Comparison of ENCODE assay signal across 8 cellular contexts in genomic region chr2:42171396-42171971, GRCh38. TPM values are rescaled to one million over a fixed set of nuclear protein-coding genes. Genes with fewer than 3 reads are reported as not detected.
A peak's percentile ranks its signal among the peaks of the same experiment; 100 is the strongest.
DNase-seq lines count a peak whose midpoint lies in the region; ATAC-seq, FAIRE-seq and TF ChIP-seq lines count a peak whose summit lies in the region.

No MANE protein-coding gene starts in this region.

- BruUV-seq in PC-3 (replicated peaks; lab: Mats Ljungman, UMichigan) = no TSS peak

- H3K27ac ChIP-seq in PC-3 (ENCODE audit: low read length) (no peak overlapping the region), gastroesophageal sphincter (peak overlapping the region in 2 of 4 donors; percentile 88 to 93)

- no peak for TF ChIP-seq EP300 in gastroesophageal sphincter (IDR thresholded peaks at IDR 0.05)

- intact Hi-C loops in PC-3 (cut with micrococcal nuclease) = no loop called here

- TF ChIP-seq POLR2A in gastroesophageal sphincter (IDR thresholded peaks at IDR 0.05) = no peak

- ATAC-seq in GM19467 (IDR thresholded peaks at IDR 0.05; ENCODE audit: unreplicated experiment) = peak; percentile 32
- no peak for ATAC-seq in PC-3
- ATAC-seq in HG03045 (IDR thresholded peaks at IDR 0.05; ENCODE audit: unreplicated experiment) = no peak
- ATAC-seq in gastroesophageal sphincter = no peak

- H3K4me1 ChIP-seq in BE2C (peaks cover 4% of the 10 kb centered on the region), PC-3 (ENCODE audit: insufficient read depth, low read length) (peaks cover 26% of the 10 kb centered on the region), gastroesophageal sphincter (peaks cover 3 to 44% (median 6%) of the 10 kb centered on the region in 3 donors)

- CTCF ChIA-PET in PC-3 (lab: Charles Lee) = no interaction called here

- H3K9me3 ChIP-seq in BE2C (no peaks in the 10 kb centered on the region), PC-3 (ENCODE audit: low read length) (no peaks in the 10 kb centered on the region), gastroesophageal sphincter (no peaks in the 10 kb centered on the region)

- H4K20me1 ChIP-seq in PC-3 (ENCODE audit: low read length) = peaks cover 6% of the 10 kb centered on the region; the same call in 1 of the 2 replicates

- H3K27me3 ChIP-seq in BE2C = no peaks in the 10 kb centered on the region
- H3K27me3 ChIP-seq in PC-3 (ENCODE audit: low read length) = no peaks in the 10 kb centered on the region
- H3K27me3 ChIP-seq in gastroesophageal sphincter = no peaks in the 10 kb centered on the region

- 56 to 71% methylated on average over 3 of the region's 3 CpGs for WGBS in gastroesophageal sphincter (ENCODE audit: low coverage in 1 of 2), 2 donors

- H3F3A ChIP-seq in PC-3 (ENCODE audit: low read length, unreplicated experiment) = no peaks in the 10 kb centered on the region

- H3K4me2 ChIP-seq in PC-3 (ENCODE audit: low read length) = peak overlapping the region; percentile 93

- POLR2A ChIA-PET in PC-3 (lab: Charles Lee; ENCODE audit: unreplicated experiment) = interaction anchor here (0.5 kb wide), 1 partner anchor 68 kb away, joined by 4 read pairs; no protein-coding TSS in a partner anchor

- no peak overlapping the region for H2AFZ ChIP-seq in PC-3 (ENCODE audit: low read length)

- peak overlapping the region; percentile 92 for H3K4me3 ChIP-seq in BE2C (ENCODE audit: low read depth, low read length)
- peak overlapping the region; percentile 82 for H3K4me3 ChIP-seq in PC-3 (ENCODE audit: low read length)
- H3K4me3 ChIP-seq in gastroesophageal sphincter = no peak overlapping the region

- peaks cover 68% of the 10 kb centered on the region for H3K79me2 ChIP-seq in PC-3 (ENCODE audit: low read length)

- TF ChIP-seq CTCF in BE2C (IDR thresholded peaks at IDR 0.05; ENCODE audit: low read depth, low read length) = no peak
- TF ChIP-seq CTCF in PC-3 (conservative IDR thresholded peaks at IDR 0.05; ENCODE audit: low read depth, low read length) = no peak
- TF ChIP-seq CTCF in gastroesophageal sphincter (IDR thresholded peaks at IDR 0.05) = no peak
- TF ChIP-seq CTCF in D721Med (IDR thresholded peaks at IDR 0.05; ENCODE audit: insufficient read depth, missing control alignments) = no peak

- no peak for DNase-seq in BE2C
- no peak for DNase-seq in PC-3
- peak; percentile 58 for DNase-seq in left kidney (ENCODE audit: low read depth, low spot score)
- no peak for DNase-seq in HK-2 (ENCODE audit: unreplicated experiment)
- no peak for DNase-seq in D721Med (ENCODE audit: insufficient read length, low spot score)

- peaks cover 7% of the 10 kb centered on the region for H3K36me3 ChIP-seq in BE2C
- H3K36me3 ChIP-seq in PC-3 (ENCODE audit: low read depth, low read length) = no peaks in the 10 kb centered on the region
- no peaks in the 10 kb centered on the region for H3K36me3 ChIP-seq in gastroesophageal sphincter

- no peaks in the 10 kb centered on the region for H3K9me2 ChIP-seq in PC-3 (replicated peaks; ENCODE audit: low read length)

- no peak for FAIRE-seq in D721Med (lab: Jason Lieb, UNC)

- no peak overlapping the region for H3K9ac ChIP-seq in PC-3 (ENCODE audit: low read length)

RNA-seq across cellular contexts. Expression of gene EML4, which starts 2.3 kb away (rescaled TPM):
- 128 TPM for polyA plus RNA-seq in BE2C (2012; ENCODE audit: insufficient read depth, insufficient read length, low read depth)
- total RNA-seq in PC-3 (2014; rRNA removed) (38.1 and 38.3 TPM in 2 replicates), gastroesophageal sphincter (10 to 100 TPM; 18.5 to 31.4 (median 23.7) TPM)

Comparison
In these comparisons a context has a peak if more than half of its experiments do, and no peak if none do; other contexts are left out.
1. H3K4me3 ChIP-seq: peak in BE2C (single experiment) and PC-3 (single experiment); none in gastroesophageal sphincter (0 of 2).